ENCODE assay signal across 19 cellular contexts in the genomic region with DNA sequence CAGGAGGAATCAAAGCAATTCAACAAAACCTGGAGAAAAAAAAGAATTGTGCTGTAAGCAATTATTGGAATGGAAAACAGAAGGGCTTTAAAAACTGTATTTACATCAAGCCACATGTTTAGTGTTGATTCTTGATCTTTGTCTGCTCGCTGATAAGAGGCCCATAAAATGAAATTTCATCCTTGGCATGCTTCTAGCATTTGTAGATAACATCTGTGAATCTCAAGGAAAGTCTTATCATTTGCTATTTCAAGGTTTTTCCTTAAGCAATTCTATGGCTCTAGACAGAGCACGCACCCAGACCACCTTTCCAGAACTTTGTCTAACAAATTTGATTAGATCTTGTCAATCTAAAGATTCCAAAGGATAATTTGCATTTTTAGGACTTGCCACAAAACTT.
"Had no signal": no experiment of that assay in that cellular context is flagged by ENCODE, and none has a peak within 500 bp of the region (broad histone marks: within the 10 kb centered on the region; RNA-seq: fewer than 3 reads in every experiment).

No MANE protein-coding gene starts in this region.

- H3K27ac Mint-ChIP-seq: activated CD4-positive, alpha-beta memory T cell treated with anti-CD3 and anti-CD28 coated beads, Interleukin-2, amount 10 ng/mL, durations not matched to agents 7 days and 5 days; activated CD8-positive, alpha-beta memory T cell treated with anti-CD3 and anti-CD28 coated beads, Interleukin-2, amount 10 ng/mL, durations not matched to agents 7 days and 5 days; activated naive CD8-positive, alpha-beta T cell; dendritic cell treated with granulocyte-macrophage colony-stimulating factor and Interleukin-4, amounts not matched to agents 40 ng/mL and 50 ng/mL, for 4 days; nephron progenitor cell had no signal

- H3K27me3 ChIP-seq: esophagus muscularis mucosa, thyroid gland had no signal

- H3K4me3 ChIP-seq: esophagus muscularis mucosa, lung, thyroid gland had no signal

- H3K36me3 ChIP-seq: esophagus muscularis mucosa, thyroid gland had no signal

- H3K27me3 Mint-ChIP-seq: activated naive CD8-positive, alpha-beta T cell had no signal

- H3K27ac ChIP-seq: esophagus muscularis mucosa, thyroid gland had no signal

- H3K36me3 Mint-ChIP-seq: activated CD8-positive, alpha-beta memory T cell treated with anti-CD3 and anti-CD28 coated beads, Interleukin-2, amount 10 ng/mL, durations not matched to agents 7 days and 5 days; activated naive CD8-positive, alpha-beta T cell had no signal

- H3K4me1 ChIP-seq: esophagus muscularis mucosa, thyroid gland had no signal

- H3K9me3 ChIP-seq: esophagus muscularis mucosa, thyroid gland had no signal

- DNase-seq: activated CD4-positive, alpha-beta memory T cell treated with anti-CD3 and anti-CD28 coated beads, Interleukin-2, amount 10 ng/mL, durations not matched to agents 7 days and 5 days; activated CD4-positive, alpha-beta T cell treated with anti-CD3 and anti-CD28 coated beads for 48 hours; activated CD4-positive, CD25-positive, alpha-beta regulatory T cell; activated CD8-positive, alpha-beta memory T cell treated with anti-CD3 and anti-CD28 coated beads, Interleukin-2, amount 10 ng/mL, durations not matched to agents 7 days and 5 days; amniotic stem cell; effector memory CD4-positive, alpha-beta T cell; islet precursor cell; midbrain; nephron progenitor cell; retina; stimulated activated CD4-positive, alpha-beta T cell treated with anti-CD3 and anti-CD28 coated beads, Interleukin-1b, Interleukin-23, amount 100 ng/mL, for 48 hours; stimulated activated CD8-positive, alpha-beta memory T cell treated with anti-CD3 and anti-CD28 coated beads, Interleukin-4, amount 100 ng/mL, for 48 hours; stimulated activated naive CD4-positive, alpha-beta T cell; thyroid gland had no signal

- H3K4me3 Mint-ChIP-seq: activated CD4-positive, alpha-beta memory T cell treated with anti-CD3 and anti-CD28 coated beads, Interleukin-2, amount 10 ng/mL, durations not matched to agents 7 days and 5 days; activated CD8-positive, alpha-beta memory T cell treated with anti-CD3 and anti-CD28 coated beads, Interleukin-2, amount 10 ng/mL, durations not matched to agents 7 days and 5 days; activated naive CD8-positive, alpha-beta T cell; dendritic cell treated with granulocyte-macrophage colony-stimulating factor and Interleukin-4, amounts not matched to agents 40 ng/mL and 50 ng/mL, for 4 days; nephron progenitor cell had no signal

- ATAC-seq: activated CD8-positive, alpha-beta memory T cell treated with anti-CD3 and anti-CD28 coated beads, Interleukin-2, amount 10 ng/mL, durations not matched to agents 7 days and 5 days had no signal

- FAIRE-seq: endothelial cell of umbilical vein had no signal

- H3K9me3 Mint-ChIP-seq: activated CD4-positive, alpha-beta memory T cell treated with anti-CD3 and anti-CD28 coated beads, Interleukin-2, amount 10 ng/mL, durations not matched to agents 7 days and 5 days; dendritic cell treated with granulocyte-macrophage colony-stimulating factor and Interleukin-4, amounts not matched to agents 40 ng/mL and 50 ng/mL, for 4 days; nephron progenitor cell had no signal
